Comparison of ENCODE assay signal across 13 cellular contexts in the genomic region with DNA sequence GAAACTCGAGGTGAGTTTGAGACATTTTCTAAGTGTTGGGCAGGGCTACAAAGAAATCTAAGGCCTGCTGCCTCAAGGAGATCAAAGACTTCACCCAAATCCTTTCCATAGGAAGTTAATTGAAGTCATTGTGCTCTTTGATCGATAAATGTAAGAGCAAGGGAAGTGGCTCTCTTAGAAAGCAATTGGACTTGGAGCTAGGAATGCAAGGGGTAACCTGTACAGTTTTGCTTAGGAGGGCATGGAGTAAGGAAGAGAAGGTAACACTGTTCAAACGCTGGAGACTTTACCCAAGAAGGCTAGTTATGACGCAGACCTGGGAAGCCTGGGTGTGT.
A peak's percentile ranks its signal among the peaks of the same experiment; 100 is the strongest.
DNase-seq lines count a peak whose midpoint lies in the region; ATAC-seq and TF ChIP-seq lines count a peak whose summit lies in the region.
"Had no signal": no experiment of that assay in that cellular context is flagged by ENCODE, and none has a peak within 500 bp of the region (broad histone marks: within the 10 kb centered on the region; RNA-seq: fewer than 3 reads in every experiment).

No MANE protein-coding gene starts in this region.

- H3K4me3 ChIP-seq in HCT116 (replicated peaks in 1 of 2; ENCODE audit: low read depth in 1 of 2, low read length in 2 of 2), result no peak overlapping the region
- H3K4me3 ChIP-seq in colonic mucosa, result no peak overlapping the region
- H3K4me3 ChIP-seq: HAP-1 had no signal

- peaks cover 32% of the 10 kb centered on the region for H3K4me1 Mint-ChIP-seq in progenitor cell of endocrine pancreas (ENCODE audit: low read depth)
- H3K4me1 Mint-ChIP-seq in WTC11, result no peaks in the 10 kb centered on the region
- H3K4me1 Mint-ChIP-seq in naive thymus-derived CD8-positive, alpha-beta T cell, result no peaks in the 10 kb centered on the region
- H3K4me1 Mint-ChIP-seq in MCF 10A (ENCODE audit: insufficient read depth, unreplicated experiment), result no peaks in the 10 kb centered on the region
- H3K4me1 Mint-ChIP-seq: CD4-positive, alpha-beta memory T cell had no signal

- peak overlapping the region; percentile 11 for H3K27ac Mint-ChIP-seq in progenitor cell of endocrine pancreas
- H3K27ac Mint-ChIP-seq in WTC11, result no peak overlapping the region
- H3K27ac Mint-ChIP-seq in naive thymus-derived CD8-positive, alpha-beta T cell, result no peak overlapping the region
- no peak overlapping the region for H3K27ac Mint-ChIP-seq in MCF 10A (ENCODE audit: low read depth, unreplicated experiment)
- H3K27ac Mint-ChIP-seq: CD4-positive, alpha-beta memory T cell had no signal

- H3K9me3 Mint-ChIP-seq in progenitor cell of endocrine pancreas (ENCODE audit: low read depth) (peaks cover 12% of the 10 kb centered on the region), WTC11 (peaks cover 26% of the 10 kb centered on the region), MCF 10A (ENCODE audit: unreplicated experiment) (peaks cover 7% of the 10 kb centered on the region)
- peaks cover 0 to 22% (median 13%) of the 10 kb centered on the region in 9 donors for H3K9me3 Mint-ChIP-seq in naive thymus-derived CD8-positive, alpha-beta T cell

- H3K27me3 Mint-ChIP-seq in progenitor cell of endocrine pancreas (no peaks in the 10 kb centered on the region), WTC11 (ENCODE audit: low read depth) (no peaks in the 10 kb centered on the region; the same call in 1 of the 2 replicates), MCF 10A (ENCODE audit: insufficient read depth, unreplicated experiment) (peaks cover 27% of the 10 kb centered on the region)
- H3K27me3 Mint-ChIP-seq in naive thymus-derived CD8-positive, alpha-beta T cell, result peaks cover 3 to 32% (median 12%) of the 10 kb centered on the region in 5 donors

- no peaks in the 10 kb centered on the region for H4K20me1 ChIP-seq in HCT116 (ENCODE audit: insufficient read depth)

- peak overlapping the region; percentile 37 for H3K4me2 ChIP-seq in HCT116 (ENCODE audit: low read length)

- POLR2A ChIA-PET in HCT116 (lab: Charles Lee) (no interaction called here), WTC11 (lab: Charles Lee) (no interaction called here), MCF 10A (lab: Yijun Ruan, JAX) (interaction anchor here (0.7 kb wide), 1 partner anchor 150 kb away, joined by 3 read pairs; no protein-coding TSS in a partner anchor)
- POLR2A ChIA-PET in naive thymus-derived CD8-positive, alpha-beta T cell (lab: Charles Lee), result no interaction called here

- H3K27ac ChIP-seq in HCT116 (ENCODE audit: low read depth, low read length) (no peak overlapping the region), colonic mucosa (peak overlapping the region; percentile 10)

- no peak for TF ChIP-seq RAD21 in HCT116 (IDR thresholded peaks at IDR 0.05; ENCODE audit: low read depth)

- intact Hi-C loops in HCT116 (cut with micrococcal nuclease) (loop anchor here (10.0 kb wide), 1 partner anchor 445 kb away; no protein-coding TSS in a partner anchor), colonic mucosa (cut with DNase I) (loop anchor here (10.0 kb wide), 1 partner anchor 445 kb away; no protein-coding TSS in a partner anchor), left colon (cut with DNase I, micrococcal nuclease) (no loop called here), MCF 10A (cut with micrococcal nuclease) (loop anchor here (10.0 kb wide), 1 partner anchor 445 kb away; no protein-coding TSS in a partner anchor)

- no peak overlapping the region for H2AFZ ChIP-seq in HCT116 (ENCODE audit: low read depth, low read length, poor library complexity, severe bottlenecking)

- RAD21 ChIA-PET in HCT116 (lab: Charles Lee; ENCODE audit: low non-redundant PET in 1 of 2, low total read pairs in 2 of 2, uncharacterized antibody in 2 of 2, unreplicated experiment in 2 of 2), result no interaction called here

- no peak for TF ChIP-seq POLR2A in HCT116 (IDR thresholded peaks at IDR 0.05; ENCODE audit: borderline replicate concordance, extremely low read depth, insufficient read depth, insufficient read length)

- H3K9me2 ChIP-seq in HCT116 (ENCODE audit: insufficient read depth), result no peaks in the 10 kb centered on the region

- H3K36me3 ChIP-seq in HCT116 (ENCODE audit: control insufficient read depth in 1 of 2, insufficient read depth in 2 of 2, low read length in 2 of 2) (no peaks in the 10 kb centered on the region), colonic mucosa (no peaks in the 10 kb centered on the region)
- H3K36me3 ChIP-seq: HAP-1 had no signal

- no peak for TF ChIP-seq CTCF in HCT116 (IDR thresholded peaks at IDR 0.05 in 2 of 3, conservative IDR thresholded peaks at IDR 0.05 in 1 of 3; ENCODE audit: borderline replicate concordance in 1 of 3, insufficient read depth in 1 of 3, low read depth in 2 of 3, low read length in 2 of 3)
- no peak for TF ChIP-seq CTCF in colonic mucosa (IDR thresholded peaks at IDR 0.05)
- TF ChIP-seq CTCF in progenitor cell of endocrine pancreas (IDR thresholded peaks at IDR 0.05; ENCODE audit: unreplicated experiment), result no peak
- no peak for TF ChIP-seq CTCF in WTC11 (IDR thresholded peaks at IDR 0.05)
- no peak for TF ChIP-seq CTCF in MCF 10A (IDR thresholded peaks at IDR 0.05; ENCODE audit: unreplicated experiment)

- DNase-seq in HCT116 (ENCODE audit: low read depth, low spot score) (peak; percentile 49), colonic mucosa (no peak), left colon (no peak), progenitor cell of endocrine pancreas (ENCODE audit: low spot score, unreplicated experiment) (no peak), WTC11 (ENCODE audit: low spot score) (no peak), MCF 10A (ENCODE audit: unreplicated experiment) (no peak)
- DNase-seq in naive thymus-derived CD8-positive, alpha-beta T cell, result no peak
- DNase-seq: C1 segment of cervical spinal cord; CD4-positive, alpha-beta memory T cell; DND-41; GOT3 had no signal

- CTCF ChIA-PET in HCT116 (lab: Charles Lee) (no interaction called here), WTC11 (lab: Charles Lee) (no interaction called here), MCF 10A (lab: Yijun Ruan, JAX) (interaction anchor here (0.6 to 1.6 kb wide), 4 partner anchors 116 to 692 kb away, joined by 3 to 5 read pairs (median 3); no protein-coding TSS in a partner anchor)

- H3K9me3 ChIP-seq in HCT116 (ENCODE audit: control insufficient read depth in 1 of 2, insufficient read depth in 1 of 2, low read depth in 1 of 2, low read length in 2 of 2) (no peaks in the 10 kb centered on the region), colonic mucosa (no peaks in the 10 kb centered on the region)
- H3K9me3 ChIP-seq: HAP-1 had no signal

- ATAC-seq in HCT116 (peak; percentile 52), left colon (peak; percentile 36), GM18498 (IDR thresholded peaks at IDR 0.05; ENCODE audit: unreplicated experiment) (no peak), WTC11 (no peak)
- ATAC-seq in naive thymus-derived CD8-positive, alpha-beta T cell, result no peak

- BruUV-seq in HCT116 (replicated peaks; lab: Mats Ljungman, UMichigan) (no TSS peak), MCF 10A (replicated peaks; lab: Mats Ljungman, UMichigan) (no TSS peak)

- no peak overlapping the region for H3K9ac ChIP-seq in HCT116 (ENCODE audit: low read length)
- no peak overlapping the region for H3K9ac ChIP-seq in colonic mucosa (ENCODE audit: low read depth in 2 of 2, low read length in 2 of 2)

- peaks cover 7% of the 10 kb centered on the region; the same call in 1 of the 2 replicates for H3K27me3 ChIP-seq in HCT116 (ENCODE audit: insufficient read depth, low read length)
- H3K27me3 ChIP-seq in colonic mucosa, result no peaks in the 10 kb centered on the region

- no peak overlapping the region for H3K4me3 Mint-ChIP-seq in progenitor cell of endocrine pancreas (ENCODE audit: low read depth)
- no peak overlapping the region for H3K4me3 Mint-ChIP-seq in WTC11
- no peak overlapping the region for H3K4me3 Mint-ChIP-seq in naive thymus-derived CD8-positive, alpha-beta T cell
- no peak overlapping the region for H3K4me3 Mint-ChIP-seq in MCF 10A (ENCODE audit: unreplicated experiment)
- H3K4me3 Mint-ChIP-seq: CD4-positive, alpha-beta memory T cell had no signal

- H3K79me2 ChIP-seq in HCT116 (ENCODE audit: insufficient read depth, low read length), result no peaks in the 10 kb centered on the region

- H3K4me1 ChIP-seq in HCT116 (ENCODE audit: control insufficient read depth in 1 of 2, insufficient read depth in 2 of 2, low read length in 2 of 2), result peaks cover 0 to 21% of the 10 kb centered on the region in 2 experiments; a peak in 2 of 4 replicates
- H3K4me1 ChIP-seq in colonic mucosa, result no peaks in the 10 kb centered on the region
- H3K4me1 ChIP-seq: HAP-1 had no signal

- H3K36me3 Mint-ChIP-seq in progenitor cell of endocrine pancreas (ENCODE audit: insufficient read depth) (peaks cover 3% of the 10 kb centered on the region), WTC11 (peaks cover 17% of the 10 kb centered on the region), MCF 10A (ENCODE audit: insufficient read depth, unreplicated experiment) (no peaks in the 10 kb centered on the region)
- peaks cover 0 to 16% (median 0%) of the 10 kb centered on the region in 3 donors for H3K36me3 Mint-ChIP-seq in naive thymus-derived CD8-positive, alpha-beta T cell
- H3K36me3 Mint-ChIP-seq: CD4-positive, alpha-beta memory T cell had no signal

TF ChIP-seq in HCT116, 20 proteins besides CTCF, POLR2A, EP300 and RAD21 (continues in another document):
- no peak for TF ChIP-seq POLR2AphosphoS5 (IDR thresholded peaks at IDR 0.05; ENCODE audit: low read depth, low read length)

TF ChIP-seq in WTC11, 78 proteins besides CTCF, POLR2A, EP300 and RAD21 (continues in another document):
- TF ChIP-seq ATF1 (CRISPR knock-in tag; IDR thresholded peaks at IDR 0.05), result no peak
- TF ChIP-seq NFYB (CRISPR knock-in tag; conservative IDR thresholded peaks at IDR 0.05; ENCODE audit: low read depth), result no peak
- no peak for TF ChIP-seq FOXK1 (CRISPR knock-in tag; IDR thresholded peaks at IDR 0.05)
- no peak for TF ChIP-seq GTF2I (CRISPR knock-in tag; conservative IDR thresholded peaks at IDR 0.05)
- TF ChIP-seq, protein P1, sequence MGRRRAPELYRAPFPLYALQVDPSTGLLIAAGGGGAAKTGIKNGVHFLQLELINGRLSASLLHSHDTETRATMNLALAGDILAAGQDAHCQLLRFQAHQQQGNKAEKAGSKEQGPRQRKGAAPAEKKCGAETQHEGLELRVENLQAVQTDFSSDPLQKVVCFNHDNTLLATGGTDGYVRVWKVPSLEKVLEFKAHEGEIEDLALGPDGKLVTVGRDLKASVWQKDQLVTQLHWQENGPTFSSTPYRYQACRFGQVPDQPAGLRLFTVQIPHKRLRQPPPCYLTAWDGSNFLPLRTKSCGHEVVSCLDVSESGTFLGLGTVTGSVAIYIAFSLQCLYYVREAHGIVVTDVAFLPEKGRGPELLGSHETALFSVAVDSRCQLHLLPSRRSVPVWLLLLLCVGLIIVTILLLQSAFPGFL (CRISPR knock-in tag; IDR thresholded peaks at IDR 0.05; ENCODE audit: borderline replicate concordance), result no peak
- TF ChIP-seq HMGA2 (CRISPR knock-in tag; IDR thresholded peaks at IDR 0.05), result no peak
- TF ChIP-seq, protein P2, sequence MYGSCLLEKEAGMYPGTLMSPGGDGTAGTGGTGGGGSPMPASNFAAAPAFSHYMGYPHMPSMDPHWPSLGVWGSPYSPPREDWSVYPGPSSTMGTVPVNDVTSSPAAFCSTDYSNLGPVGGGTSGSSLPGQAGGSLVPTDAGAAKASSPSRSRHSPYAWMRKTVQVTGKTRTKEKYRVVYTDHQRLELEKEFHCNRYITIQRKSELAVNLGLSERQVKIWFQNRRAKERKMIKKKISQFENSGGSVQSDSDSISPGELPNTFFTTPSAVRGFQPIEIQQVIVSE (CRISPR knock-in tag; IDR thresholded peaks at IDR 0.05; ENCODE audit: borderline replicate concordance), result no peak

Comparison
In these comparisons a context has a peak if more than half of its experiments do, and no peak if none do; other contexts are left out.
1. ATAC-seq: peak in HCT116 (single experiment) and left colon (single experiment); none in GM18498 (single experiment), WTC11 (single experiment) and naive thymus-derived CD8-positive, alpha-beta T cell (0 of 2).
2. intact Hi-C loops: an anchor here in HCT116 (10.0 kb wide), colonic mucosa (10.0 kb wide) and MCF 10A (10.0 kb wide); none called in left colon.